11 cellular contexts compared by ENCODE assay signal in genomic region chr6:3282461-3283236, GRCh38. TPM values are rescaled to one million over a fixed set of nuclear protein-coding genes. Genes with fewer than 3 reads are reported as not detected.
DNase-seq lines count a peak whose midpoint lies in the region; FAIRE-seq and TF ChIP-seq lines count a peak whose summit lies in the region.
"Had no signal": no experiment of that assay in that cellular context is flagged by ENCODE, and none has a peak within 500 bp of the region (broad histone marks: within the 10 kb centered on the region; RNA-seq: fewer than 3 reads in every experiment).

No MANE protein-coding gene starts in this region.

- peak; percentile 15 for DNase-seq in WERI-Rb-1
- no peak for DNase-seq in endothelial cell of umbilical vein (ENCODE audit: low read depth, low spot score)
- DNase-seq in mesenchymal stem cell = no peak
- peak; percentile 33 to 59 for DNase-seq in suprapubic skin (ENCODE audit: low spot score in 2 of 2)
- no peak for DNase-seq in stimulated activated CD4-positive, alpha-beta T cell treated with anti-CD3 and anti-CD28 coated beads, Interleukin-1b, Interleukin-23, amount 100 ng/mL, for 48 hours
- DNase-seq in NCI-H526 treated with DMSO at 0.1 percent for 48 hours (lab: John Stamatoyannopoulos, UW) = no peak
- DNase-seq in midbrain (lab: John Stamatoyannopoulos, UW) = no peak
- DNase-seq: mucosa of descending colon, NCI-H1092 treated with DMSO at 0.1 percent for 48 hours, NCI-H446 treated with DMSO at 0.1 percent for 48 hours, RPMI8226 had no signal

- H3K4me1 ChIP-seq in endothelial cell of umbilical vein (ENCODE audit: control insufficient read depth, extremely low read depth, insufficient read depth, low read length) = peaks cover 27% of the 10 kb centered on the region
- peaks cover 15% of the 10 kb centered on the region for H3K4me1 ChIP-seq in mesenchymal stem cell (ENCODE audit: control insufficient read depth, insufficient read depth, low read depth, low read length)
- peaks cover 5% of the 10 kb centered on the region for H3K4me1 ChIP-seq in suprapubic skin

- H3K27me3 ChIP-seq in WERI-Rb-1 (ENCODE audit: insufficient read depth, low read depth, severe bottlenecking) = no peaks in the 10 kb centered on the region
- no peaks in the 10 kb centered on the region for H3K27me3 ChIP-seq in endothelial cell of umbilical vein (ENCODE audit: control insufficient read depth in 2 of 2, insufficient read depth in 2 of 2, low read length in 2 of 2)
- no peaks in the 10 kb centered on the region for H3K27me3 ChIP-seq in mesenchymal stem cell (ENCODE audit: control insufficient read depth in 1 of 2, insufficient read depth in 1 of 2, low read length in 2 of 2)
- no peaks in the 10 kb centered on the region for H3K27me3 ChIP-seq in suprapubic skin

- TSS peak; percentile 56 for BruUV-seq in endothelial cell of umbilical vein (replicated peaks; lab: Mats Ljungman, UMichigan)

- no peak for TF ChIP-seq EP300 in suprapubic skin (IDR thresholded peaks at IDR 0.05)

- H3K9ac ChIP-seq in endothelial cell of umbilical vein (replicated peaks; ENCODE audit: extremely low read depth, insufficient read depth, low read length) (peak overlapping the region; percentile 78), mesenchymal stem cell (ENCODE audit: low read length) (peak overlapping the region; percentile 57)

- no peak overlapping the region for H2AK5ac ChIP-seq in mesenchymal stem cell (ENCODE audit: low read length, severe bottlenecking)

- no peak overlapping the region for H2BK5ac ChIP-seq in mesenchymal stem cell (ENCODE audit: low read depth, low read length, poor library complexity, severe bottlenecking)

- no peak overlapping the region for H4K8ac ChIP-seq in mesenchymal stem cell (ENCODE audit: low read length)

- H3K9me3 ChIP-seq in WERI-Rb-1 (ENCODE audit: severe bottlenecking) (no peaks in the 10 kb centered on the region), endothelial cell of umbilical vein (replicated peaks; ENCODE audit: control insufficient read depth, insufficient read depth, low read length) (no peaks in the 10 kb centered on the region), mesenchymal stem cell (ENCODE audit: control insufficient read depth, low read length) (no peaks in the 10 kb centered on the region), suprapubic skin (no peaks in the 10 kb centered on the region)
- H3K9me3 ChIP-seq: mucosa of descending colon had no signal

- CTCF ChIA-PET in endothelial cell of umbilical vein (lab: Charles Lee) = interaction anchor here (0.9 to 4.0 kb wide), 19 partner anchors 9 to 727 kb away, joined by 3 to 133 read pairs (median 7); partner anchors contain the start of gene FAM50B

- no peaks in the 10 kb centered on the region for H4K20me1 ChIP-seq in endothelial cell of umbilical vein (replicated peaks; ENCODE audit: control insufficient read depth, extremely low read depth, insufficient read depth, low read length)

- H3K79me1 ChIP-seq in mesenchymal stem cell (replicated peaks; ENCODE audit: low read length, poor library complexity, severe bottlenecking) = peaks cover 4% of the 10 kb centered on the region

- no peaks in the 10 kb centered on the region for H3K9me1 ChIP-seq in endothelial cell of umbilical vein (replicated peaks; ENCODE audit: control insufficient read depth, extremely low read depth, insufficient read depth, low read length)

- H3K36me3 ChIP-seq in WERI-Rb-1 (peaks cover 51% of the 10 kb centered on the region), endothelial cell of umbilical vein (ENCODE audit: control insufficient read depth in 2 of 2, extremely low read depth in 1 of 2, insufficient read depth in 2 of 2, low read length in 2 of 2) (peaks cover 0 to 7% of the 10 kb centered on the region in 2 experiments), mesenchymal stem cell (ENCODE audit: control insufficient read depth in 1 of 2, insufficient read depth in 2 of 2, low read depth in 1 of 2, low read length in 2 of 2) (peaks cover 14 to 62% of the 10 kb centered on the region in 2 experiments), suprapubic skin (peaks cover 25% of the 10 kb centered on the region)

- intact Hi-C loops in endothelial cell of umbilical vein (cut with micrococcal nuclease) = loop anchor here (1.0 to 5.0 kb wide), 2 partner anchors 42 to 630 kb away; no protein-coding TSS in a partner anchor

- no peak for FAIRE-seq in endothelial cell of umbilical vein (lab: Jason Lieb, UNC)

- dilution Hi-C loops in endothelial cell of umbilical vein (cut with MboI; ENCODE audit: extremely low pct_ligation_motif_present, low sequenced_read_pairs) = loop anchor here (25.0 kb wide), 1 partner anchor 705 kb away; no protein-coding TSS in a partner anchor

- POLR2A ChIA-PET in endothelial cell of umbilical vein (lab: Charles Lee) = interaction anchor here (1.4 to 1.9 kb wide), 2 partner anchors 42 to 629 kb away, joined by 4 to 10 read pairs; no protein-coding TSS in a partner anchor

- no peak overlapping the region for H2BK120ac ChIP-seq in mesenchymal stem cell (ENCODE audit: low read depth, low read length)

- WGBS in mesenchymal stem cell = 88% methylated on average over 20 of the region's 20 CpGs
- WGBS in suprapubic skin = 93% methylated on average over 20 of the region's 20 CpGs

- H2AFZ ChIP-seq in endothelial cell of umbilical vein (ENCODE audit: low read depth, low read length) (peak overlapping the region; percentile 13), mesenchymal stem cell (ENCODE audit: low read depth, low read length) (no peak overlapping the region)

- H3K79me2 ChIP-seq in endothelial cell of umbilical vein (ENCODE audit: control insufficient read depth, insufficient read depth, low read length) = no peaks in the 10 kb centered on the region

- no peak overlapping the region for H4K91ac ChIP-seq in mesenchymal stem cell (ENCODE audit: low read length)

- H3K23ac ChIP-seq in mesenchymal stem cell (ENCODE audit: low read length in 2 of 2) = no peak overlapping the region

- no peak overlapping the region for H3K18ac ChIP-seq in mesenchymal stem cell (ENCODE audit: low read depth in 1 of 2, low read length in 2 of 2)

- no peak for TF ChIP-seq POLR2A in endothelial cell of umbilical vein (IDR thresholded peaks at IDR 0.05; ENCODE audit: low read depth, low read length)
- no peak for TF ChIP-seq POLR2A in suprapubic skin (IDR thresholded peaks at IDR 0.05)

- TF ChIP-seq CTCF in WERI-Rb-1 (IDR thresholded peaks at IDR 0.05; ENCODE audit: low read depth, low read length) = no peak
- no peak for TF ChIP-seq CTCF in endothelial cell of umbilical vein (IDR thresholded peaks at IDR 0.05; ENCODE audit: extremely low read depth in 1 of 2, insufficient read depth in 1 of 2, low read depth in 1 of 2, low read length in 2 of 2)
- no peak for TF ChIP-seq CTCF in suprapubic skin (IDR thresholded peaks at IDR 0.05)

- no peak overlapping the region for H2BK12ac ChIP-seq in mesenchymal stem cell (ENCODE audit: low read length in 2 of 2)

- no peak overlapping the region for H3K14ac ChIP-seq in mesenchymal stem cell (ENCODE audit: low read length in 2 of 2)

- H3K4me2 ChIP-seq in endothelial cell of umbilical vein (ENCODE audit: insufficient read depth, low read length) (peak overlapping the region; percentile 60), mesenchymal stem cell (ENCODE audit: low read length, poor library complexity, severe bottlenecking) (no peak overlapping the region)

- H3K27ac ChIP-seq in WERI-Rb-1 (no peak overlapping the region), endothelial cell of umbilical vein (ENCODE audit: insufficient read depth, low read depth, low read length) (peak overlapping the region; percentile 97), mesenchymal stem cell (ENCODE audit: low read length, poor library complexity, severe bottlenecking) (peak overlapping the region; percentile 13), suprapubic skin (no peak overlapping the region)

- H3K4me3 ChIP-seq in WERI-Rb-1 (ENCODE audit: low read depth, low read length) (no peak overlapping the region), endothelial cell of umbilical vein (replicated peaks in 1 of 3; ENCODE audit: insufficient read depth in 1 of 3, low read depth in 1 of 3, low read length in 3 of 3) (no peak overlapping the region), mesenchymal stem cell (ENCODE audit: insufficient read depth in 1 of 2, low read depth in 1 of 2, low read length in 2 of 2) (peak overlapping the region in 1 of 2 experiments; percentile 24), suprapubic skin (no peak overlapping the region)
- H3K4me3 ChIP-seq: mucosa of descending colon had no signal

- H3K4ac ChIP-seq in mesenchymal stem cell (ENCODE audit: low read depth in 1 of 2, low read length in 2 of 2) = no peak overlapping the region

- H2BK15ac ChIP-seq in mesenchymal stem cell (ENCODE audit: low read depth, poor library complexity, severe bottlenecking) = no peak overlapping the region

TF ChIP-seq in endothelial cell of umbilical vein, 7 proteins besides CTCF, POLR2A, EP300 and RAD21 (continues in another document):
- TF ChIP-seq MYC (IDR thresholded peaks at IDR 0.05; ENCODE audit: low read depth, low read length) = no peak
- TF ChIP-seq EZH2 (IDR thresholded peaks at IDR 0.05; ENCODE audit: borderline replicate concordance, low read depth, low read length, severe bottlenecking) = no peak
- TF ChIP-seq FOS (IDR thresholded peaks at IDR 0.05; ENCODE audit: borderline replicate concordance, insufficient read depth, low read length) = no peak

RNA-seq across cellular contexts. Expression of gene PSMG4, which starts 23.9 kb away (rescaled TPM):
- total RNA-seq in endothelial cell of umbilical vein (31.1 and 31.4 TPM in 2 replicates), suprapubic skin (10 to 100 TPM; 11.4 to 32.6 (median 21.1) TPM)
- 46.0 and 72.2 TPM in 2 replicates for polyA plus RNA-seq in endothelial cell of umbilical vein
- 31.6 and 37.9 TPM in 2 replicates for polyA plus RNA-seq in endothelial cell of umbilical vein (2011; cell fraction: cytosol; rRNA removed)
- 17.1 and 18.3 TPM in 2 replicates for polyA plus RNA-seq in endothelial cell of umbilical vein (2011; cell fraction: nucleus; rRNA removed)
- 26.1 and 26.2 TPM in 2 replicates for polyA plus RNA-seq in endothelial cell of umbilical vein (2012)
- 18.5 and 20.7 TPM in 2 replicates for polyA minus RNA-seq in endothelial cell of umbilical vein
- 18.9 TPM for polyA minus RNA-seq in endothelial cell of umbilical vein (2011; cell fraction: cytosol; rRNA and poly(A)+ RNA removed)
- 11.0 and 11.1 TPM in 2 replicates for polyA minus RNA-seq in endothelial cell of umbilical vein (2011; cell fraction: nucleus; rRNA and poly(A)+ RNA removed)
- polyA plus RNA-seq in mesenchymal stem cell (2013, experiment 1 of 2) = 24.6 TPM
- polyA plus RNA-seq in mesenchymal stem cell (2013, experiment 2 of 2) = 26.0 TPM

RNA-seq across cellular contexts. Expression of gene TUBB2B, which starts 55.2 kb away (rescaled TPM):
- total RNA-seq in endothelial cell of umbilical vein (3.6 and 8.3 TPM in 2 replicates), suprapubic skin (10 to 100 TPM in 3 of 4 donors, 1 to 10 TPM in 1; 9.2 to 19.3 (median 13.2) TPM)
- polyA plus RNA-seq in endothelial cell of umbilical vein = 5.1 and 7.8 TPM in 2 replicates
- polyA plus RNA-seq in endothelial cell of umbilical vein (2011; cell fraction: cytosol; rRNA removed) = 3.2 and 4.7 TPM in 2 replicates
- polyA plus RNA-seq in endothelial cell of umbilical vein (2011; cell fraction: nucleus; rRNA removed) = 1.9 and 2.5 TPM in 2 replicates
- polyA plus RNA-seq in endothelial cell of umbilical vein (2012) = 5.0 and 7.8 TPM in 2 replicates
- polyA minus RNA-seq in endothelial cell of umbilical vein = 3.4 and 3.8 TPM in 2 replicates
- polyA minus RNA-seq in endothelial cell of umbilical vein (2011; cell fraction: cytosol; rRNA and poly(A)+ RNA removed) = not detected
- 0.67 and 1.1 TPM in 2 replicates for polyA minus RNA-seq in endothelial cell of umbilical vein (2011; cell fraction: nucleus; rRNA and poly(A)+ RNA removed)
- polyA plus RNA-seq in mesenchymal stem cell (2013, experiment 1 of 2) = 24.5 TPM
- 25.5 TPM for polyA plus RNA-seq in mesenchymal stem cell (2013, experiment 2 of 2)

Comparison
In these comparisons a context has a peak if more than half of its experiments do, and no peak if none do; other contexts are left out.
1. DNase-seq: peak in WERI-Rb-1 (single experiment) and suprapubic skin (2 of 2); none in endothelial cell of umbilical vein (single experiment), mesenchymal stem cell (single experiment), stimulated activated CD4-positive, alpha-beta T cell treated with anti-CD3 and anti-CD28 coated beads, Interleukin-1b, Interleukin-23, amount 100 ng/mL, for 48 hours (single experiment), NCI-H526 treated with DMSO at 0.1 percent for 48 hours (single experiment) and midbrain (single experiment).
2. H3K27ac ChIP-seq: peak in endothelial cell of umbilical vein (single experiment) and mesenchymal stem cell (single experiment); none in WERI-Rb-1 (single experiment) and suprapubic skin (single experiment).